1 cellular context compared by ENCODE assay signal in the genomic region with DNA sequence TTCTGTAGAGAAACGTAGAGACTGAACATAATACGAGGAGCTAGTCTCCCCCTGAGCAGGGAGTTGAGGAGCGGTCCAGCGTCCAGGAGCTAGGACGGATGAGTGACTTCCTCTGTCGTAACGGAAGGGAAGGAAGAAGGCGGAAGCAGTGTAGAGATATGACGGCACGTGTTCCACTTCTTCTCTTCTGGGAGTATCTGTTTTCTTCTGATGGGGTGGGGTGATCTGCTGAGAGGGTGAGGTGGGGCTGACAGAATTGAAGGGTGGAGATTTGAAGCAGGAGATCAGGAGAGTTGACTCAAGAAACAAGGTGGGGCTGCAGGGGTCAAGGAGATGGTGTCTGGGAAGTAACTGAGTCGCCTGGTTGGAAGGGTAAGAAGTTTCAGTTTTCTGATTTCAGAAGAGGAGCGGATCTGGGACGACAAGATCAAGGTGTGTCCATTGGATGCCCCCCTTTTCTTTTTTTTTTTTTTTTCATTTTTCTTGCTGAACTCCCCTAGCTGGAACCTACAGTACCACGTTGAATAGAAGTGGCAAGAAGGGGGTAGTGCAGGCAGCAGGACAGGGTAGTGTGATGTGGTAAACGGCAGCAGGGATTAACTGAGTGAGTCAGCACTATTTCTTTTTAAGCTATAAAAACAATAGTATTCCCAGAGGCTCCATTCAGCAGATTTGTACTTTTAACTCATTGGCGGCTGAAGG.
TF ChIP-seq lines count a peak whose summit lies in the region.

No MANE protein-coding gene starts in this region.

TF ChIP-seq in HepG2, 621 proteins besides CTCF, POLR2A, EP300 and RAD21:
- peak; percentile 56 for TF ChIP-seq NFE2L2 (IDR thresholded peaks at IDR 0.05; ENCODE audit: low read length)
- TF ChIP-seq MAFF (IDR thresholded peaks at IDR 0.05; ENCODE audit: low read depth, low read length), result 0 out of 2 replicates have a peak, but pooled peaks have one; percentile 31
- TF ChIP-seq ZNF33B (CRISPR knock-in tag; IDR thresholded peaks at IDR 0.05), result no peak
- no peak for TF ChIP-seq HMGXB4 (CRISPR knock-in tag; IDR thresholded peaks at IDR 0.05; ENCODE audit: borderline replicate concordance in 1 of 2, low read depth in 1 of 2)
- no peak for TF ChIP-seq MTA3 (CRISPR knock-in tag; IDR thresholded peaks at IDR 0.05)
- TF ChIP-seq ZNF414 (CRISPR knock-in tag; IDR thresholded peaks at IDR 0.05), result no peak
- no peak for TF ChIP-seq ZNF563 (CRISPR knock-in tag; IDR thresholded peaks at IDR 0.05)
- no peak for TF ChIP-seq XRCC5 (optimal IDR thresholded peaks at IDR 0.05; ENCODE audit: low read length)
- TF ChIP-seq ZNF616 (CRISPR knock-in tag; IDR thresholded peaks at IDR 0.05; ENCODE audit: low read depth), result no peak
- peak; percentile 31 to 40; a peak in 2 of 4 replicates for TF ChIP-seq MAFK (conservative IDR thresholded peaks at IDR 0.05 in 1 of 2, IDR thresholded peaks at IDR 0.05 in 1 of 2; ENCODE audit: low read length in 2 of 2)
- TF ChIP-seq, protein P1, sequence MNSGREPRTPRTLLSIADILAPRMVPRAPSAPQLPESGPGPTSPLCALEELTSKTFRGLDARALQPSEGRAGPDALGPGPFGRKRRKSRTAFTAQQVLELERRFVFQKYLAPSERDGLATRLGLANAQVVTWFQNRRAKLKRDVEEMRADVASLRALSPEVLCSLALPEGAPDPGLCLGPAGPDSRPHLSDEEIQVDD (CRISPR knock-in tag; IDR thresholded peaks at IDR 0.05; ENCODE audit: borderline replicate concordance), result no peak
- no peak for TF ChIP-seq ZNF562 (CRISPR knock-in tag; IDR thresholded peaks at IDR 0.05; ENCODE audit: borderline replicate concordance)
TF ChIP-seq in HepG2: peak in this region for 3.
